ENCODE assay signal across 18 cellular contexts in the genomic region with DNA sequence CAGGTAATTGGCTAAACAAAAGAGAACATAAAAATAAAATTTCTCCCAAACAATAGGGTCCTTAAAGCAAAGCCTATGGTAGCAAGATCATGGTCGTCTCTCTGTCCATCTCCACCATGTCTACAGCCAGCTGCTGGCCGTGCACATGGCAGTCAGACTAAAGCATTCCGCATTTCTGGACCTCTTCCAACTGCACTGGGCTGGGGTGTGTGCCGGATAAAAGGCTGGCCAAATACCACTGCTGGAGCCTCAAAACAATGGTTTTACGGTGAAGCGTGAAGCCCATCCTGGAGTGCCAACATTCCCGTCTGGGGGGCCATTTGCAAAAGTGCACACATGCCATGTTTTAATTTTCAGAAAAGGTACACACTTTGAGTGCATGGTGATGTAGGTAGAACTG.
"Had no signal": no experiment of that assay in that cellular context is flagged by ENCODE, and none has a peak within 500 bp of the region (broad histone marks: within the 10 kb centered on the region; RNA-seq: fewer than 3 reads in every experiment).

No MANE protein-coding gene starts in this region.

- ATAC-seq: esophagus mucosa; foreskin keratinocyte; gastroesophageal sphincter; heart left ventricle; left lobe of liver; right lobe of liver; stimulated activated effector memory CD8-positive, alpha-beta T cell treated with anti-CD3 and anti-CD28 coated beads, Interleukin-12 subunit alpha, Interleukin-12 subunit beta, amount 100 ng/mL, for 72 hours had no signal

- DNase-seq: dorsolateral prefrontal cortex; effector CD4-positive, alpha-beta T cell; endodermal cell; foreskin keratinocyte; heart left ventricle; kidney; naive B cell; right lobe of liver; stimulated activated CD4-positive, alpha-beta T cell treated with anti-CD3 and anti-CD28 coated beads, Interleukin-12 subunit alpha, Interleukin-12 subunit beta, amount 100 ng/mL, for 4 hours; stimulated activated CD4-positive, alpha-beta T cell treated with anti-CD3 and anti-CD28 coated beads, Interleukin-1b, Interleukin-23, amount 100 ng/mL, for 48 hours; stimulated activated CD4-positive, alpha-beta T cell treated with anti-CD3 and anti-CD28 coated beads, Interleukin-4, amount 100 ng/mL, for 24 hours; stimulated activated naive CD4-positive, alpha-beta T cell treated with Interleukin-2 at 50 U/mL for 16 hours; stomach; trophoblast cell had no signal

- FAIRE-seq: kidney had no signal
